20 cellular contexts compared by ENCODE assay signal in the genomic region with DNA sequence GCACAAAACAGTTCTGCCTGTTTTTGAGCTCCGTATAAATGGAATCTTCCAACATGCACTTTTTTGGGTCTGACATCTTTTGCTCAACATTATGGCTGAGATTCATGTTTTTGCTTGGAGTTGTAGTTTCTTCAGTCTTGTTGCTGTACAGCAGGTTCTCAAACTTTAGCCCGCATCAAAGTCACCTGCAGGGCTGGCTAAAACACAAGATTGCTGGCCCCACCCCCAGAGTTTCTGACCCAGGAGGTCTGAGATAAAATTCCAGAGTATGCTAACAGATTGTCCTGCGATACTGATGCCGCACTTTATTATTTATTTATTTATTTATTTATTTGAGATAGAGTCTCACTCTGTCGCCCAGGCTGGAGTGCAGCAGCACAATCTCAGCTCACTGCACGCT.
"Had no signal": no experiment of that assay in that cellular context is flagged by ENCODE, and none has a peak within 500 bp of the region (broad histone marks: within the 10 kb centered on the region; RNA-seq: fewer than 3 reads in every experiment).

No MANE protein-coding gene starts in this region.

- H3K4me2 ChIP-seq: hepatocyte had no signal

- H3K27me3 ChIP-seq: hepatocyte, ovary, thyroid gland had no signal

- ATAC-seq: effector memory CD8-positive, alpha-beta T cell; left ventricle myocardium superior; lower lobe of right lung; natural killer cell; sciatic nerve; stimulated activated naive CD8-positive, alpha-beta T cell treated with anti-CD3 and anti-CD28 coated beads, Interleukin-15, amount 100 ng/mL, for 72 hours had no signal

- H3K36me3 ChIP-seq: lower lobe of right lung, ovary, thyroid gland had no signal

- H2AFZ ChIP-seq: hepatocyte had no signal

- H3K4me1 ChIP-seq: thyroid gland had no signal

- H3K4me3 ChIP-seq: coronary artery, hepatocyte, lower lobe of right lung, ovary, smooth muscle cell, thyroid gland had no signal

- H3K27ac ChIP-seq: coronary artery, hepatocyte, lower lobe of right lung, ovary, thyroid gland had no signal

- DNase-seq: dermis blood vessel endothelial cell; effector memory CD8-positive, alpha-beta T cell; kidney; left ventricle myocardium superior; lower lobe of right lung; natural killer cell; occipital lobe; ovary; retina; stimulated activated CD4-positive, alpha-beta T cell treated with anti-CD3 and anti-CD28 coated beads, Interleukin-12 subunit alpha, Interleukin-12 subunit beta, amount 100 ng/mL, for 4 hours; stimulated activated CD4-positive, alpha-beta T cell treated with anti-CD3 and anti-CD28 coated beads, Interleukin-1b, Interleukin-23, amount 100 ng/mL, for 48 hours; stimulated activated CD4-positive, alpha-beta T cell treated with anti-CD3 and anti-CD28 coated beads, Interleukin-4, amount 100 ng/mL, for 1 hour; stimulated activated CD8-positive, alpha-beta memory T cell treated with anti-CD3 and anti-CD28 coated beads, Interleukin-4, amount 100 ng/mL, for 48 hours; stimulated activated naive CD4-positive, alpha-beta T cell; stimulated activated naive CD8-positive, alpha-beta T cell treated with anti-CD3 and anti-CD28 coated beads, Interleukin-15, amount 100 ng/mL, for 72 hours; thyroid gland had no signal

- H3K9me3 ChIP-seq: lower lobe of right lung, ovary, thyroid gland had no signal

- H3K79me2 ChIP-seq: hepatocyte had no signal
